In genomic region chr7:2632717-2633537, GRCh38 we compare ENCODE assay signal across 8 cellular contexts. TPM values are rescaled to one million over a fixed set of nuclear protein-coding genes. Genes with fewer than 3 reads are reported as not detected.
DNase-seq lines count a peak whose midpoint lies in the region; ATAC-seq, FAIRE-seq and TF ChIP-seq lines count a peak whose summit lies in the region.

No MANE protein-coding gene starts in this region.

- H3K27me3 ChIP-seq in K562 (ENCODE audit: control insufficient read depth in 2 of 2, insufficient read depth in 2 of 2, low read length in 2 of 2) (no peaks in the 10 kb centered on the region; a peak in 1 of 5 replicates), small intestine (ENCODE audit: control insufficient read depth in 2 of 2, insufficient read depth in 2 of 2, low read length in 2 of 2) (no peaks in the 10 kb centered on the region)

- H3K27ac ChIP-seq in K562 (ENCODE audit: extremely low read depth, low read depth, low read length) (no peak overlapping the region), small intestine (ENCODE audit: low read depth in 1 of 2, low read length in 1 of 2) (peak overlapping the region; percentile 27 to 83)

- H3K4me3 ChIP-seq in K562 (peak overlapping the region; percentile 49), small intestine (ENCODE audit: low read depth in 1 of 2, low read length in 2 of 2) (peak overlapping the region; percentile 68 to 77)

- 44% methylated on average over 30 of the region's 36 CpGs for WGBS in K562 (ENCODE audit: insufficient coverage, low coverage, missing lambda C conversion rate)
- 2 to 6% (median 3%) methylated on average over 33 to 36 of the region's 36 CpGs for WGBS in small intestine, 3 donors

- H3K4me2 ChIP-seq in K562 (ENCODE audit: insufficient read depth, low read length) = peak overlapping the region; percentile 49; the same call in 1 of the 2 replicates

- H3K4me1 ChIP-seq in K562 (replicated peaks in 1 of 2; ENCODE audit: control insufficient read depth in 2 of 2, insufficient read depth in 2 of 2, low read length in 2 of 2) = peaks cover 18 to 69% of the 10 kb centered on the region in 2 experiments
- peaks cover 4 to 5% of the 10 kb centered on the region in 2 donors for H3K4me1 ChIP-seq in small intestine (ENCODE audit: control insufficient read depth in 2 of 2, insufficient read depth in 1 of 2, low read depth in 1 of 2, low read length in 1 of 2)

- H3K9me1 ChIP-seq in K562 (ENCODE audit: control insufficient read depth, insufficient read depth, low read length) = no peaks in the 10 kb centered on the region

- H3K9me3 ChIP-seq in K562 (replicated peaks; ENCODE audit: control insufficient read depth, insufficient read depth, low read depth, low read length) (no peaks in the 10 kb centered on the region), small intestine (ENCODE audit: control insufficient read depth, low read depth) (no peaks in the 10 kb centered on the region)

- no peaks in the 10 kb centered on the region; the same call in 2 of the 3 replicates for H3K79me2 ChIP-seq in K562 (ENCODE audit: control insufficient read depth, insufficient read depth, low read length)

- peaks cover 15% of the 10 kb centered on the region for H4K20me1 ChIP-seq in K562 (replicated peaks; ENCODE audit: control insufficient read depth, insufficient read depth, low read length)

- H2AFZ ChIP-seq in K562 (ENCODE audit: low read depth, low read length) = no peak overlapping the region

- no peak for TF ChIP-seq CTCF in K562 (IDR thresholded peaks at IDR 0.05 in 2 of 3, conservative IDR thresholded peaks at IDR 0.05 in 1 of 3; ENCODE audit: insufficient read depth in 2 of 3, low read depth in 1 of 3, low read length in 3 of 3)

- TSS peak; percentile 45 for BruUV-seq in K562 (replicated peaks; lab: Mats Ljungman, UMichigan)

- no peak for TF ChIP-seq EP300 in K562 (IDR thresholded peaks at IDR 0.05; ENCODE audit: low read length)

- no peak for TF ChIP-seq RAD21 in K562 (CRISPR knock-in tag; conservative IDR thresholded peaks at IDR 0.05 in 1 of 2, IDR thresholded peaks at IDR 0.05 in 1 of 2)

- CTCF ChIA-PET in K562 (lab: Yijun Ruan, JAX; ENCODE audit: low intra/inter-chr PET ratio) = no interaction called here

- DNase-seq in GDM1 (lab: John Stamatoyannopoulos, UW) (peak; percentile 67), KG1 (lab: John Stamatoyannopoulos, UW) (peak; percentile 44), SW480 (ENCODE audit: low spot score) (peak; percentile 78), K562 (ENCODE audit: extremely low read depth in 1 of 4, low spot score in 3 of 4) (no peak), iPS-NIHi7 (ENCODE audit: extremely low spot score) (peak; percentile 49), small intestine (peak; percentile 51), OCI-M2 (lab: John Stamatoyannopoulos, UW; ENCODE audit: unreplicated experiment) (no peak)

- no peaks in the 10 kb centered on the region for H3K36me3 ChIP-seq in K562 (ENCODE audit: control insufficient read depth, insufficient read depth, low read length)
- no peaks in the 10 kb centered on the region for H3K36me3 ChIP-seq in small intestine (ENCODE audit: control insufficient read depth in 2 of 2, insufficient read depth in 2 of 2, low read length in 2 of 2)

- POLR2A ChIA-PET in K562 (lab: Yijun Ruan, JAX) = interaction anchor here (1.6 to 2.3 kb wide), 2 partner anchors 8 to 26 kb away, joined by 3 to 6 read pairs; no protein-coding TSS in a partner anchor

- in situ Hi-C loops in K562 (cut with MboI) = no loop called here

- H3K9ac ChIP-seq in K562 (ENCODE audit: insufficient read depth in 1 of 2, low read depth in 2 of 2, low read length in 2 of 2) = peak overlapping the region in 1 of 2 experiments; percentile 92; a peak in 2 of 4 replicates

- no peak for TF ChIP-seq POLR2A in K562 (conservative IDR thresholded peaks at IDR 0.05)

- FAIRE-seq in K562 (lab: Jason Lieb, UNC) (no peak), small intestine (lab: Jason Lieb, UNC) (no peak)

- ATAC-seq in K562 = no peak
- ATAC-seq in GM19467 (IDR thresholded peaks at IDR 0.05; ENCODE audit: unreplicated experiment) = no peak

- intact Hi-C loops in K562 (cut with micrococcal nuclease) = no loop called here

TF ChIP-seq in K562, 482 proteins besides CTCF, POLR2A, EP300 and RAD21 (continues in another document):
- TF ChIP-seq ETV1 (tag; conservative IDR thresholded peaks at IDR 0.05; ENCODE audit: low read depth) = no peak
- no peak for TF ChIP-seq GABPA (tag; conservative IDR thresholded peaks at IDR 0.05; ENCODE audit: low read depth)
- no peak for TF ChIP-seq RBM17 (IDR thresholded peaks at IDR 0.05; ENCODE audit: borderline replicate concordance, low read depth, low read length)
- TF ChIP-seq CXXC5 (CRISPR knock-in tag; IDR thresholded peaks at IDR 0.05) = no peak
- no peak for TF ChIP-seq ZNF165 (CRISPR knock-in tag; IDR thresholded peaks at IDR 0.05; ENCODE audit: borderline replicate concordance)
- TF ChIP-seq IRF1 (CRISPR knock-in tag; IDR thresholded peaks at IDR 0.05; ENCODE audit: borderline replicate concordance) = no peak
- TF ChIP-seq RAD51 (IDR thresholded peaks at IDR 0.05; ENCODE audit: borderline replicate concordance, low read depth) = no peak
- TF ChIP-seq NUFIP1 (IDR thresholded peaks at IDR 0.05; ENCODE audit: partially characterized antibody) = no peak
- TF ChIP-seq, protein P1, sequence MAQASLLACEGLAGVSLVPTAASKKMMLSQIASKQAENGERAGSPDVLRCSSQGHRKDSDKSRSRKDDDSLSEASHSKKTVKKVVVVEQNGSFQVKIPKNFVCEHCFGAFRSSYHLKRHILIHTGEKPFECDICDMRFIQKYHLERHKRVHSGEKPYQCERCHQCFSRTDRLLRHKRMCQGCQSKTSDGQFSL (CRISPR knock-in tag; IDR thresholded peaks at IDR 0.05) = peak; percentile 42; the same call in 1 of the 2 replicates
- TF ChIP-seq, protein P1 (tag; IDR thresholded peaks at IDR 0.05) = no peak
- peak; percentile 12 to 49; a peak in 2 of 4 replicates for TF ChIP-seq NRF1 (conservative IDR thresholded peaks at IDR 0.05 in 1 of 2, IDR thresholded peaks at IDR 0.05 in 1 of 2)
- no peak for TF ChIP-seq ZNF589 (CRISPR knock-in tag; IDR thresholded peaks at IDR 0.05; ENCODE audit: low read depth)
- TF ChIP-seq NFIC (IDR thresholded peaks at IDR 0.05) = peak; percentile 77
- TF ChIP-seq MIER1 (IDR thresholded peaks at IDR 0.05; ENCODE audit: low read depth) = no peak

RNA-seq across cellular contexts. Expression of gene TTYH3, which starts 1.1 kb away (rescaled TPM):
- total RNA-seq in K562 (2011; cell fraction: chromatin; rRNA removed; ENCODE audit: low replicate concordance) = 4.3 and 18.5 TPM in 2 replicates
- total RNA-seq in K562 (2011; cell fraction: nucleolus; rRNA removed) = 13.6 and 17.2 TPM in 2 replicates
- total RNA-seq in K562 (2011; cell fraction: nucleoplasm; rRNA removed) = 8.4 and 9.7 TPM in 2 replicates
- total RNA-seq in K562 (2014; rRNA removed) (1.4 and 1.5 TPM in 2 replicates), K562 (2014; rRNA removed; fragmentation: Illumina TruSeq; extraction: Trizol) (0.06 and 0.11 TPM in 2 replicates), K562 (2015; rRNA removed; fragmentation: Illumina TruSeq; extraction: Trizol) (0.62 and 0.79 TPM in 2 replicates), K562 (2021) (4.9 and 5.5 TPM in 2 replicates)
- polyA plus RNA-seq in K562 (2011; rRNA removed) (1.7 and 4.5 TPM in 2 replicates), K562 (2014; fragmentation: Illumina TruSeq; extraction: Trizol) (1.1 and 2.0 TPM in 2 replicates), K562 (2014; fragmentation: Nextera tagmentation; extraction: Ambion mirVana) (under 1 TPM; 0.01 to 0.04 TPM), K562 (2014; rRNA removed) (1.1 and 1.9 TPM in 2 replicates), small intestine (10 to 100 TPM in 1 of 3 donors, 1 to 10 TPM in 2; 6.9 to 32.0 (median 9.2) TPM)
- polyA plus RNA-seq in K562 (2011; cell fraction: cytosol; rRNA removed) = 2.7 and 5.1 TPM in 2 replicates
- 13.6 and 13.8 TPM in 2 replicates for polyA plus RNA-seq in K562 (2011; cell fraction: nucleus; rRNA removed)
- 3.5 and 7.4 TPM in 2 replicates for polyA plus RNA-seq in K562 (2012)
- polyA minus RNA-seq in K562 (2011; rRNA and poly(A)+ RNA removed) = 0.96 and 1.1 TPM in 2 replicates
- polyA minus RNA-seq in K562 (2011; cell fraction: cytosol; rRNA and poly(A)+ RNA removed) = 5.5 and 6.6 TPM in 2 replicates
- polyA minus RNA-seq in K562 (2011; cell fraction: nucleus; rRNA and poly(A)+ RNA removed) = 5.7 and 5.9 TPM in 2 replicates

RNA-seq across cellular contexts. Expression of gene AMZ1, which starts 55.1 kb away (rescaled TPM):
- 0.07 and 0.12 TPM in 2 replicates for total RNA-seq in K562 (2011; cell fraction: chromatin; rRNA removed; ENCODE audit: low replicate concordance)
- 0.17 TPM in 1 of 2 replicates, not detected in the other for total RNA-seq in K562 (2011; cell fraction: nucleolus; rRNA removed)
- total RNA-seq in K562 (2011; cell fraction: nucleoplasm; rRNA removed) = 0.07 and 0.08 TPM in 2 replicates
- total RNA-seq in K562 (2014; rRNA removed) (not detected in 2 replicates), K562 (2014; rRNA removed; fragmentation: Illumina TruSeq; extraction: Trizol) (not detected in 2 replicates), K562 (2015; rRNA removed; fragmentation: Illumina TruSeq; extraction: Trizol) (not detected in 2 replicates), K562 (2021) (not detected in 2 replicates)
- polyA plus RNA-seq in K562 (2011; rRNA removed) (not detected in 2 replicates), K562 (2014; fragmentation: Illumina TruSeq; extraction: Trizol) (not detected in 2 replicates), K562 (2014; fragmentation: Nextera tagmentation; extraction: Ambion mirVana) (not detected), K562 (2014; rRNA removed) (not detected in 2 replicates), small intestine (under 1 TPM in 1 of 3 donors, not detected in 2; 0.07 TPM)
- not detected in 2 replicates for polyA plus RNA-seq in K562 (2011; cell fraction: cytosol; rRNA removed)
- not detected in 2 replicates for polyA plus RNA-seq in K562 (2011; cell fraction: nucleus; rRNA removed)
- 0.04 and 0.08 TPM in 2 replicates for polyA plus RNA-seq in K562 (2012)
- 0.04 TPM in 1 of 2 replicates, not detected in the other for polyA minus RNA-seq in K562 (2011; rRNA and poly(A)+ RNA removed)
- polyA minus RNA-seq in K562 (2011; cell fraction: cytosol; rRNA and poly(A)+ RNA removed) = not detected in 2 replicates
- polyA minus RNA-seq in K562 (2011; cell fraction: nucleus; rRNA and poly(A)+ RNA removed) = not detected in 2 replicates

Comparison
In these comparisons a context has a peak if more than half of its experiments do, and no peak if none do; other contexts are left out.
1. DNase-seq: peak in GDM1 (single experiment), KG1 (single experiment), SW480 (single experiment), iPS-NIHi7 (single experiment) and small intestine (single experiment); none in K562 (0 of 4) and OCI-M2 (single experiment).